Comparison of ENCODE assay signal across 1 cellular context in genomic region chr3:188400494-188401243, GRCh38.
TF ChIP-seq lines count a peak whose summit lies in the region.

No MANE protein-coding gene starts in this region.

TF ChIP-seq in HepG2, 621 proteins besides CTCF, POLR2A, EP300 and RAD21 (continued from another document):
- TF ChIP-seq RERE (CRISPR knock-in tag; IDR thresholded peaks at IDR 0.05; ENCODE audit: low read depth): no peak
- TF ChIP-seq RORA (CRISPR knock-in tag; IDR thresholded peaks at IDR 0.05): no peak
- no peak for TF ChIP-seq ZFP36L1 (CRISPR knock-in tag; IDR thresholded peaks at IDR 0.05)
- no peak for TF ChIP-seq MTERF4 (CRISPR knock-in tag; IDR thresholded peaks at IDR 0.05)
